ENCODE assay signal across 23 cellular contexts in genomic region chr5:88999853-89000252, GRCh38.
DNase-seq lines count a peak whose midpoint lies in the region; ATAC-seq, FAIRE-seq and TF ChIP-seq lines count a peak whose summit lies in the region.
"Had no signal": no experiment of that assay in that cellular context is flagged by ENCODE, and none has a peak within 500 bp of the region (broad histone marks: within the 10 kb centered on the region; RNA-seq: fewer than 3 reads in every experiment).

No MANE protein-coding gene starts in this region.

- no peak overlapping the region for H3K27ac ChIP-seq in K562 (ENCODE audit: extremely low read depth, low read depth, low read length)
- no peak overlapping the region for H3K27ac ChIP-seq in kidney (ENCODE audit: low read depth in 2 of 2, low read length in 2 of 2)
- no peak overlapping the region for H3K27ac ChIP-seq in pancreas
- no peak overlapping the region for H3K27ac ChIP-seq in naive thymus-derived CD4-positive, alpha-beta T cell (ENCODE audit: low read depth, low read length)
- H3K27ac ChIP-seq: 22Rv1; A549; BLaER1 treated with 17β-estradiol and CSF1 and Interleukin-3, amounts not matched to agents 10 nM and 100 nM; C4-2B had no signal

- H3K9me3 Mint-ChIP-seq in naive thymus-derived CD4-positive, alpha-beta T cell, result peaks cover 0 to 6% (median 0%) of the 10 kb centered on the region in 11 donors
- H3K9me3 Mint-ChIP-seq in HFFc6, result peaks cover 9% of the 10 kb centered on the region; the same call in 1 of the 2 replicates
- H3K9me3 Mint-ChIP-seq: CD4-positive, alpha-beta T cell; CD8-positive, alpha-beta T cell had no signal

- no peaks in the 10 kb centered on the region for H3K79me2 ChIP-seq in K562 (ENCODE audit: control insufficient read depth, insufficient read depth, low read length)

- DNase-seq in K562 (ENCODE audit: extremely low read depth in 1 of 4, low spot score in 3 of 4) (no peak), kidney (no peak), pancreas (no peak), HFFc6 (no peak), OCI-M1 (lab: John Stamatoyannopoulos, UW) (no peak)
- no peak for DNase-seq in naive thymus-derived CD4-positive, alpha-beta T cell
- DNase-seq: AML-193; Caco-2; Calu3; CD4-positive, alpha-beta T cell; CD8-positive, alpha-beta T cell; DMS79 treated with DMSO at 0.1 percent for 48 hours; GDM1 had no signal

- no peak overlapping the region for H3K4me3 ChIP-seq in K562
- H3K4me3 ChIP-seq in kidney (ENCODE audit: low read length in 2 of 2), result no peak overlapping the region
- no peak overlapping the region for H3K4me3 ChIP-seq in pancreas
- no peak overlapping the region for H3K4me3 ChIP-seq in naive thymus-derived CD4-positive, alpha-beta T cell (ENCODE audit: low read length)
- H3K4me3 ChIP-seq: A549; BLaER1 treated with 17β-estradiol and CSF1 and Interleukin-3, amounts not matched to agents 10 nM and 100 nM; GM12878 had no signal

- H3K27ac Mint-ChIP-seq in naive thymus-derived CD4-positive, alpha-beta T cell, result no peak overlapping the region
- no peak overlapping the region for H3K27ac Mint-ChIP-seq in HFFc6
- H3K27ac Mint-ChIP-seq: B cell; CD4-positive, alpha-beta T cell; CD8-positive, alpha-beta T cell had no signal

- H3K4me3 Mint-ChIP-seq in naive thymus-derived CD4-positive, alpha-beta T cell, result no peak overlapping the region
- H3K4me3 Mint-ChIP-seq in HFFc6, result no peak overlapping the region
- H3K4me3 Mint-ChIP-seq: B cell; CD4-positive, alpha-beta T cell; CD8-positive, alpha-beta T cell had no signal

- CTCF ChIA-PET in K562 (lab: Yijun Ruan, JAX; ENCODE audit: low intra/inter-chr PET ratio), result no interaction called here
- CTCF ChIA-PET in naive thymus-derived CD4-positive, alpha-beta T cell (lab: Charles Lee), result no interaction called here

- in situ Hi-C loops in K562 (cut with MboI), result no loop called here

- H3K27me3 Mint-ChIP-seq in naive thymus-derived CD4-positive, alpha-beta T cell, result no peaks in the 10 kb centered on the region
- H3K27me3 Mint-ChIP-seq in HFFc6 (ENCODE audit: insufficient read depth), result no peaks in the 10 kb centered on the region; the same call in 1 of the 2 replicates
- H3K27me3 Mint-ChIP-seq: B cell; CD4-positive, alpha-beta T cell had no signal

- ATAC-seq in K562 (no peak), pancreas (no peak)
- ATAC-seq in naive thymus-derived CD4-positive, alpha-beta T cell, result no peak
- ATAC-seq: A549; CD8-positive, alpha-beta T cell; GM12878 had no signal

- H3K27me3 ChIP-seq in K562 (ENCODE audit: control insufficient read depth in 2 of 2, insufficient read depth in 2 of 2, low read length in 2 of 2) (no peaks in the 10 kb centered on the region), pancreas (peaks cover 0 to 4% (median 0%) of the 10 kb centered on the region in 4 donors)
- H3K27me3 ChIP-seq in naive thymus-derived CD4-positive, alpha-beta T cell (ENCODE audit: control insufficient read depth in 2 of 2, insufficient read depth in 2 of 2, low read length in 2 of 2), result no peaks in the 10 kb centered on the region
- H3K27me3 ChIP-seq: BLaER1 treated with 17β-estradiol and CSF1 and Interleukin-3, amounts not matched to agents 10 nM and 100 nM had no signal

- no peaks in the 10 kb centered on the region for H3K9me1 ChIP-seq in K562 (ENCODE audit: control insufficient read depth, insufficient read depth, low read length)

- POLR2A ChIA-PET in K562 (lab: Yijun Ruan, JAX), result no interaction called here
- POLR2A ChIA-PET in naive thymus-derived CD4-positive, alpha-beta T cell (lab: Charles Lee), result no interaction called here

- H3K4me1 ChIP-seq in K562 (replicated peaks in 1 of 2; ENCODE audit: control insufficient read depth in 2 of 2, insufficient read depth in 2 of 2, low read length in 2 of 2) (peaks cover 3 to 4% of the 10 kb centered on the region in 2 experiments; a peak in 2 of 5 replicates), kidney (ENCODE audit: control insufficient read depth in 1 of 2, insufficient read depth in 1 of 2, low read depth in 1 of 2, low read length in 2 of 2) (no peaks in the 10 kb centered on the region), pancreas (no peaks in the 10 kb centered on the region)
- H3K4me1 ChIP-seq in naive thymus-derived CD4-positive, alpha-beta T cell (ENCODE audit: control insufficient read depth in 2 of 2, insufficient read depth in 2 of 2, low read length in 2 of 2), result no peaks in the 10 kb centered on the region
- H3K4me1 ChIP-seq: A549; BLaER1 treated with 17β-estradiol and CSF1 and Interleukin-3, amounts not matched to agents 10 nM and 100 nM; Caco-2 had no signal

- no peak for TF ChIP-seq POLR2A in K562 (conservative IDR thresholded peaks at IDR 0.05)

- BruUV-seq in K562 (replicated peaks; lab: Mats Ljungman, UMichigan), result no TSS peak

- H3K4me1 Mint-ChIP-seq in naive thymus-derived CD4-positive, alpha-beta T cell, result no peaks in the 10 kb centered on the region
- H3K4me1 Mint-ChIP-seq in HFFc6 (ENCODE audit: low read depth), result no peaks in the 10 kb centered on the region
- H3K4me1 Mint-ChIP-seq: B cell had no signal

- no peak for TF ChIP-seq RAD21 in K562 (CRISPR knock-in tag; conservative IDR thresholded peaks at IDR 0.05 in 1 of 2, IDR thresholded peaks at IDR 0.05 in 1 of 2)

- H3K36me3 ChIP-seq in K562 (ENCODE audit: control insufficient read depth, insufficient read depth, low read length) (no peaks in the 10 kb centered on the region), kidney (ENCODE audit: control insufficient read depth in 1 of 2, insufficient read depth in 2 of 2, low read length in 2 of 2) (no peaks in the 10 kb centered on the region), pancreas (no peaks in the 10 kb centered on the region)
- no peaks in the 10 kb centered on the region for H3K36me3 ChIP-seq in naive thymus-derived CD4-positive, alpha-beta T cell (ENCODE audit: control insufficient read depth in 2 of 3, insufficient read depth in 3 of 3, low read length in 3 of 3)
- H3K36me3 ChIP-seq: BLaER1 treated with 17β-estradiol and CSF1 and Interleukin-3, amounts not matched to agents 10 nM and 100 nM had no signal

- peak; percentile 8 for FAIRE-seq in G401.6 (lab: Jason Lieb, UNC)
- FAIRE-seq in K562 (lab: Jason Lieb, UNC), result no peak
- peak; percentile 81 for FAIRE-seq in kidney (lab: Jason Lieb, UNC)
- peak; percentile 34 for FAIRE-seq in pancreas (lab: Jason Lieb, UNC)
- FAIRE-seq: A549, D721Med, GM12878, GM12892, GM18507 had no signal

- no peak overlapping the region for H3K4me2 ChIP-seq in K562 (ENCODE audit: insufficient read depth, low read length)
- H3K4me2 ChIP-seq: A549; BLaER1 treated with 17β-estradiol and CSF1 and Interleukin-3, amounts not matched to agents 10 nM and 100 nM had no signal

- intact Hi-C loops in K562 (cut with micrococcal nuclease) (no loop called here), kidney (cut with DNase I) (no loop called here), pancreas (cut with DNase I) (no loop called here)
- intact Hi-C loops in naive thymus-derived CD4-positive, alpha-beta T cell (cut with micrococcal nuclease), result no loop called here

- H3K36me3 Mint-ChIP-seq in naive thymus-derived CD4-positive, alpha-beta T cell, result no peaks in the 10 kb centered on the region
- H3K36me3 Mint-ChIP-seq in HFFc6 (ENCODE audit: low read depth), result no peaks in the 10 kb centered on the region
- H3K36me3 Mint-ChIP-seq: CD8-positive, alpha-beta T cell had no signal

- TF ChIP-seq CTCF in K562 (IDR thresholded peaks at IDR 0.05 in 2 of 3, conservative IDR thresholded peaks at IDR 0.05 in 1 of 3; ENCODE audit: insufficient read depth in 2 of 3, low read depth in 1 of 3, low read length in 3 of 3), result no peak
- TF ChIP-seq CTCF in kidney (IDR thresholded peaks at IDR 0.05; ENCODE audit: borderline replicate concordance, extremely low read depth, insufficient read depth), result no peak
- no peak for TF ChIP-seq CTCF in pancreas (IDR thresholded peaks at IDR 0.05)
- TF ChIP-seq CTCF in HFFc6 (IDR thresholded peaks at IDR 0.05), result no peak

- no peak for TF ChIP-seq EP300 in K562 (IDR thresholded peaks at IDR 0.05; ENCODE audit: low read length)

- no peak overlapping the region for H2AFZ ChIP-seq in K562 (ENCODE audit: low read depth, low read length)

- no peak overlapping the region for H3K9ac ChIP-seq in K562 (ENCODE audit: insufficient read depth in 1 of 2, low read depth in 2 of 2, low read length in 2 of 2)
- H3K9ac ChIP-seq in kidney (ENCODE audit: low read length in 2 of 2), result no peak overlapping the region
- H3K9ac ChIP-seq: BLaER1 treated with 17β-estradiol and CSF1 and Interleukin-3, amounts not matched to agents 10 nM and 100 nM had no signal

- H3K9me3 ChIP-seq in K562 (replicated peaks; ENCODE audit: control insufficient read depth, insufficient read depth, low read depth, low read length), result peaks cover 3% of the 10 kb centered on the region
- no peaks in the 10 kb centered on the region for H3K9me3 ChIP-seq in kidney (ENCODE audit: control insufficient read depth in 1 of 2, low read length in 2 of 2)
- no peaks in the 10 kb centered on the region for H3K9me3 ChIP-seq in pancreas
- no peaks in the 10 kb centered on the region for H3K9me3 ChIP-seq in naive thymus-derived CD4-positive, alpha-beta T cell (ENCODE audit: control insufficient read depth in 2 of 3, low read length in 3 of 3)
- H3K9me3 ChIP-seq: A549, Caco-2 had no signal

- H4K20me1 ChIP-seq in K562 (replicated peaks; ENCODE audit: control insufficient read depth, insufficient read depth, low read length), result no peaks in the 10 kb centered on the region
- H4K20me1 ChIP-seq: BLaER1 treated with 17β-estradiol and CSF1 and Interleukin-3, amounts not matched to agents 10 nM and 100 nM had no signal

TF ChIP-seq in K562, 482 proteins besides CTCF, POLR2A, EP300 and RAD21:
- TF ChIP-seq RBFOX2 (IDR thresholded peaks at IDR 0.05; ENCODE audit: low read depth, low read length) (no peak), MEF2A (IDR thresholded peaks at IDR 0.05; ENCODE audit: control insufficient read depth, low read depth, low read length) (no peak), RBM25 (IDR thresholded peaks at IDR 0.05; ENCODE audit: low read depth, low read length, severe bottlenecking) (peak; percentile 67), ZNF347 (CRISPR knock-in tag; IDR thresholded peaks at IDR 0.05; ENCODE audit: low read depth) (no peak), ZNF707 (CRISPR knock-in tag; conservative IDR thresholded peaks at IDR 0.05) (no peak)
TF ChIP-seq in K562: peak in this region for 1.
